ENCODE assay signal across 17 cellular contexts in genomic region chr12:93667672-93668071, GRCh38.
"Had no signal": no experiment of that assay in that cellular context is flagged by ENCODE, and none has a peak within 500 bp of the region (broad histone marks: within the 10 kb centered on the region; RNA-seq: fewer than 3 reads in every experiment).

No MANE protein-coding gene starts in this region.

- H3K27ac ChIP-seq: brain microvascular endothelial cell, coronary artery, hepatocyte, ovary, right lobe of liver, spleen had no signal

- H3K4me1 ChIP-seq: spleen had no signal

- FAIRE-seq: TTC549 had no signal

- ATAC-seq: activated CD4-positive, alpha-beta T cell treated with anti-CD3 and anti-CD28 coated beads for 36 hours; natural killer cell; right lobe of liver had no signal

- H3K79me2 ChIP-seq: hepatocyte had no signal

- H3K36me3 ChIP-seq: brain microvascular endothelial cell, ovary, right lobe of liver, spleen had no signal

- H3K4me2 ChIP-seq: hepatocyte had no signal

- DNase-seq: activated CD4-positive, alpha-beta memory T cell treated with anti-CD3 and anti-CD28 coated beads for 36 hours; activated CD4-positive, alpha-beta T cell treated with anti-CD3 and anti-CD28 coated beads for 36 hours; activated naive CD4-positive, alpha-beta T cell; activated naive CD8-positive, alpha-beta T cell treated with anti-CD3 and anti-CD28 coated beads for 36 hours; amniotic stem cell; brain microvascular endothelial cell; central memory CD4-positive, alpha-beta T cell; islet precursor cell; natural killer cell; ovary; right lobe of liver; spleen; stimulated activated naive CD4-positive, alpha-beta T cell had no signal

- H2AFZ ChIP-seq: hepatocyte had no signal

- H3K9me3 ChIP-seq: ovary, right lobe of liver had no signal

- H3K27me3 ChIP-seq: brain microvascular endothelial cell, hepatocyte, ovary, right lobe of liver, spleen had no signal

- H3K4me3 ChIP-seq: coronary artery, hepatocyte, lung, ovary, right lobe of liver, spleen had no signal
